ENCODE assay signal across 1 cellular context in the genomic region with DNA sequence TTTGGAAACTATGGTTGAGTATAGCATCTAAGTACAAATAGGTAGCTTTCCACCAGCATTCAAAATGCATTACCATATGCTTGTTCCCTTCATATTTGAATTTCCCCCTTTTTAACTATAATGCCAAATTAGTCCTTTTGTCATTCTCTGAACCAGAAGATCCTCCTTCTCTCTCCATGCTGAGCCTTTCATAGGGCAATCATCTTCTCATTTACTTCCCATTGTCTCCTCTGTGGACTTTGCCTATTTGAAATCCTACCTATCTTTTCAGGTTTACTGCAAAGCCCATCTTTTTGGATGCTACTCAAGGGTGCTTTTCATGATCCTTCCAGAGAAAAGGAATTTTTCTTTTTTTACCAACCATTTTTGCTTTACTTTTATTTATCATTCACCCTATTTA.
TF ChIP-seq lines count a peak whose summit lies in the region.

No MANE protein-coding gene starts in this region.

TF ChIP-seq in H1, 55 proteins besides CTCF, POLR2A, EP300 and RAD21:
- TF ChIP-seq NANOG (IDR thresholded peaks at IDR 0.05; ENCODE audit: insufficient read depth, low read depth, low read length, poor library complexity, severe bottlenecking) (peak; percentile 73), KDM1A (IDR thresholded peaks at IDR 0.05; ENCODE audit: borderline replicate concordance, low read length) (no peak), SP1 (IDR thresholded peaks at IDR 0.05; ENCODE audit: low read depth, low read length) (0 out of 2 replicates have a peak, but pooled peaks have one; percentile 7), POU5F1 (IDR thresholded peaks at IDR 0.05; ENCODE audit: low read depth, low read length) (0 out of 2 replicates have a peak, but pooled peaks have one; percentile 25)
- TF ChIP-seq, protein P1, sequence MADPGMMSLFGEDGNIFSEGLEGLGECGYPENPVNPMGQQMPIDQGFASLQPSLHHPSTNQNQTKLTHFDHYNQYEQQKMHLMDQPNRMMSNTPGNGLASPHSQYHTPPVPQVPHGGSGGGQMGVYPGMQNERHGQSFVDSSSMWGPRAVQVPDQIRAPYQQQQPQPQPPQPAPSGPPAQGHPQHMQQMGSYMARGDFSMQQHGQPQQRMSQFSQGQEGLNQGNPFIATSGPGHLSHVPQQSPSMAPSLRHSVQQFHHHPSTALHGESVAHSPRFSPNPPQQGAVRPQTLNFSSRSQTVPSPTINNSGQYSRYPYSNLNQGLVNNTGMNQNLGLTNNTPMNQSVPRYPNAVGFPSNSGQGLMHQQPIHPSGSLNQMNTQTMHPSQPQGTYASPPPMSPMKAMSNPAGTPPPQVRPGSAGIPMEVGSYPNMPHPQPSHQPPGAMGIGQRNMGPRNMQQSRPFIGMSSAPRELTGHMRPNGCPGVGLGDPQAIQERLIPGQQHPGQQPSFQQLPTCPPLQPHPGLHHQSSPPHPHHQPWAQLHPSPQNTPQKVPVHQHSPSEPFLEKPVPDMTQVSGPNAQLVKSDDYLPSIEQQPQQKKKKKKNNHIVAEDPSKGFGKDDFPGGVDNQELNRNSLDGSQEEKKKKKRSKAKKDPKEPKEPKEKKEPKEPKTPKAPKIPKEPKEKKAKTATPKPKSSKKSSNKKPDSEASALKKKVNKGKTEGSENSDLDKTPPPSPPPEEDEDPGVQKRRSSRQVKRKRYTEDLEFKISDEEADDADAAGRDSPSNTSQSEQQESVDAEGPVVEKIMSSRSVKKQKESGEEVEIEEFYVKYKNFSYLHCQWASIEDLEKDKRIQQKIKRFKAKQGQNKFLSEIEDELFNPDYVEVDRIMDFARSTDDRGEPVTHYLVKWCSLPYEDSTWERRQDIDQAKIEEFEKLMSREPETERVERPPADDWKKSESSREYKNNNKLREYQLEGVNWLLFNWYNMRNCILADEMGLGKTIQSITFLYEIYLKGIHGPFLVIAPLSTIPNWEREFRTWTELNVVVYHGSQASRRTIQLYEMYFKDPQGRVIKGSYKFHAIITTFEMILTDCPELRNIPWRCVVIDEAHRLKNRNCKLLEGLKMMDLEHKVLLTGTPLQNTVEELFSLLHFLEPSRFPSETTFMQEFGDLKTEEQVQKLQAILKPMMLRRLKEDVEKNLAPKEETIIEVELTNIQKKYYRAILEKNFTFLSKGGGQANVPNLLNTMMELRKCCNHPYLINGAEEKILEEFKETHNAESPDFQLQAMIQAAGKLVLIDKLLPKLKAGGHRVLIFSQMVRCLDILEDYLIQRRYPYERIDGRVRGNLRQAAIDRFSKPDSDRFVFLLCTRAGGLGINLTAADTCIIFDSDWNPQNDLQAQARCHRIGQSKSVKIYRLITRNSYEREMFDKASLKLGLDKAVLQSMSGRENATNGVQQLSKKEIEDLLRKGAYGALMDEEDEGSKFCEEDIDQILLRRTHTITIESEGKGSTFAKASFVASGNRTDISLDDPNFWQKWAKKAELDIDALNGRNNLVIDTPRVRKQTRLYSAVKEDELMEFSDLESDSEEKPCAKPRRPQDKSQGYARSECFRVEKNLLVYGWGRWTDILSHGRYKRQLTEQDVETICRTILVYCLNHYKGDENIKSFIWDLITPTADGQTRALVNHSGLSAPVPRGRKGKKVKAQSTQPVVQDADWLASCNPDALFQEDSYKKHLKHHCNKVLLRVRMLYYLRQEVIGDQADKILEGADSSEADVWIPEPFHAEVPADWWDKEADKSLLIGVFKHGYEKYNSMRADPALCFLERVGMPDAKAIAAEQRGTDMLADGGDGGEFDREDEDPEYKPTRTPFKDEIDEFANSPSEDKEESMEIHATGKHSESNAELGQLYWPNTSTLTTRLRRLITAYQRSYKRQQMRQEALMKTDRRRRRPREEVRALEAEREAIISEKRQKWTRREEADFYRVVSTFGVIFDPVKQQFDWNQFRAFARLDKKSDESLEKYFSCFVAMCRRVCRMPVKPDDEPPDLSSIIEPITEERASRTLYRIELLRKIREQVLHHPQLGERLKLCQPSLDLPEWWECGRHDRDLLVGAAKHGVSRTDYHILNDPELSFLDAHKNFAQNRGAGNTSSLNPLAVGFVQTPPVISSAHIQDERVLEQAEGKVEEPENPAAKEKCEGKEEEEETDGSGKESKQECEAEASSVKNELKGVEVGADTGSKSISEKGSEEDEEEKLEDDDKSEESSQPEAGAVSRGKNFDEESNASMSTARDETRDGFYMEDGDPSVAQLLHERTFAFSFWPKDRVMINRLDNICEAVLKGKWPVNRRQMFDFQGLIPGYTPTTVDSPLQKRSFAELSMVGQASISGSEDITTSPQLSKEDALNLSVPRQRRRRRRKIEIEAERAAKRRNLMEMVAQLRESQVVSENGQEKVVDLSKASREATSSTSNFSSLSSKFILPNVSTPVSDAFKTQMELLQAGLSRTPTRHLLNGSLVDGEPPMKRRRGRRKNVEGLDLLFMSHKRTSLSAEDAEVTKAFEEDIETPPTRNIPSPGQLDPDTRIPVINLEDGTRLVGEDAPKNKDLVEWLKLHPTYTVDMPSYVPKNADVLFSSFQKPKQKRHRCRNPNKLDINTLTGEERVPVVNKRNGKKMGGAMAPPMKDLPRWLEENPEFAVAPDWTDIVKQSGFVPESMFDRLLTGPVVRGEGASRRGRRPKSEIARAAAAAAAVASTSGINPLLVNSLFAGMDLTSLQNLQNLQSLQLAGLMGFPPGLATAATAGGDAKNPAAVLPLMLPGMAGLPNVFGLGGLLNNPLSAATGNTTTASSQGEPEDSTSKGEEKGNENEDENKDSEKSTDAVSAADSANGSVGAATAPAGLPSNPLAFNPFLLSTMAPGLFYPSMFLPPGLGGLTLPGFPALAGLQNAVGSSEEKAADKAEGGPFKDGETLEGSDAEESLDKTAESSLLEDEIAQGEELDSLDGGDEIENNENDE (IDR thresholded peaks at IDR 0.05; ENCODE audit: insufficient replicate concordance, low read length): peak; percentile 67
TF ChIP-seq in H1: peak in this region for 4.
